8 cellular contexts compared by ENCODE assay signal in genomic region chr10:113854757-113855626, GRCh38. TPM values are rescaled to one million over a fixed set of nuclear protein-coding genes. Genes with fewer than 3 reads are reported as not detected.
DNase-seq lines count a peak whose midpoint lies in the region; ATAC-seq and TF ChIP-seq lines count a peak whose summit lies in the region.

No MANE protein-coding gene starts in this region.

- H3K4me3 Mint-ChIP-seq in activated T-cell treated with anti-CD3 and anti-CD28 coated beads, Interleukin-2, amount 50 U/mL, for 4 hours, result peak overlapping the region; percentile 98

- peak overlapping the region; percentile 85 for H3K4me3 ChIP-seq in ACC112 (ENCODE audit: low read depth, low read length)
- H3K4me3 ChIP-seq in esophagus muscularis mucosa, result peak overlapping the region; percentile 68 to 97 (median 91)
- H3K4me3 ChIP-seq in muscle layer of colon (ENCODE audit: low read depth in 1 of 2, low read length in 2 of 2), result peak overlapping the region; percentile 54 to 83
- peak overlapping the region; percentile 89 for H3K4me3 ChIP-seq in stomach smooth muscle (ENCODE audit: low read length in 2 of 2)

- intact Hi-C loops in esophagus muscularis mucosa (cut with DNase I), result loop anchor here (5.0 to 10.0 kb wide), 5 partner anchors 53 to 317 kb away; partner anchors contain the start of genes ADRB1 and CCDC186

- in situ Hi-C loops in GM13976 (cut with MboI; ENCODE audit: low sequenced_read_pairs, unreplicated experiment), result no loop called here

- H3K79me2 ChIP-seq in ACC112 (ENCODE audit: control insufficient read depth, insufficient read depth, low read length, unreplicated experiment), result peaks cover 32% of the 10 kb centered on the region

- no peak for TF ChIP-seq CTCF in GM13976 (IDR thresholded peaks at IDR 0.05; ENCODE audit: borderline replicate concordance, control extremely low read depth, extremely low read depth, insufficient read depth, missing control alignments)
- TF ChIP-seq CTCF in esophagus muscularis mucosa (IDR thresholded peaks at IDR 0.05), result peak in 1 of 3 experiments; percentile 16

- TF ChIP-seq EP300 in esophagus muscularis mucosa (IDR thresholded peaks at IDR 0.05), result no peak

- peaks cover 5% of the 10 kb centered on the region for H3K9me3 Mint-ChIP-seq in activated T-cell treated with anti-CD3 and anti-CD28 coated beads, Interleukin-2, amount 50 U/mL, for 4 hours

- peak; percentile 25 for ATAC-seq in HG02870 (IDR thresholded peaks at IDR 0.05; ENCODE audit: unreplicated experiment)
- peak; percentile 61 to 69 for ATAC-seq in activated T-cell treated with anti-CD3 and anti-CD28 coated beads, Interleukin-2, amount 50 U/mL, for 4 hours

- H3K27me3 ChIP-seq in ACC112 (ENCODE audit: insufficient read depth, low read length) (no peaks in the 10 kb centered on the region), esophagus muscularis mucosa (no peaks in the 10 kb centered on the region), muscle layer of colon (ENCODE audit: control insufficient read depth in 1 of 2, insufficient read depth in 2 of 2, low read length in 2 of 2) (no peaks in the 10 kb centered on the region), stomach smooth muscle (ENCODE audit: control insufficient read depth in 1 of 2, insufficient read depth in 2 of 2, low read length in 2 of 2) (no peaks in the 10 kb centered on the region)

- DNase-seq in GM13976 (ENCODE audit: low spot score), result peak; percentile 72
- peak; percentile 73 for DNase-seq in NCI-H748 (lab: John Stamatoyannopoulos, UW; ENCODE audit: unreplicated experiment)
- DNase-seq in activated T-cell treated with anti-CD3 and anti-CD28 coated beads, Interleukin-2, amount 50 U/mL, for 4 hours, result peak; percentile 30
- no peak for DNase-seq in esophagus muscularis mucosa (ENCODE audit: extremely low spot score)

- H2AFZ ChIP-seq in ACC112 (ENCODE audit: low read length, unreplicated experiment), result peak overlapping the region; percentile 97

- peaks cover 32% of the 10 kb centered on the region for H3K4me1 ChIP-seq in ACC112 (ENCODE audit: control insufficient read depth, insufficient read depth, low read length, unreplicated experiment)
- peaks cover 9 to 69% (median 63%) of the 10 kb centered on the region in 4 donors for H3K4me1 ChIP-seq in esophagus muscularis mucosa
- peaks cover 26% of the 10 kb centered on the region for H3K4me1 ChIP-seq in muscle layer of colon (ENCODE audit: insufficient read depth, low read length)
- peaks cover 6% of the 10 kb centered on the region for H3K4me1 ChIP-seq in stomach smooth muscle (ENCODE audit: control insufficient read depth, insufficient read depth, low read length)

- H3K9me3 ChIP-seq in esophagus muscularis mucosa (no peaks in the 10 kb centered on the region), muscle layer of colon (ENCODE audit: low read length) (no peaks in the 10 kb centered on the region), stomach smooth muscle (ENCODE audit: control insufficient read depth in 2 of 2, low read length in 2 of 2) (no peaks in the 10 kb centered on the region)

- peaks cover 13% of the 10 kb centered on the region for H3K36me3 Mint-ChIP-seq in activated T-cell treated with anti-CD3 and anti-CD28 coated beads, Interleukin-2, amount 50 U/mL, for 4 hours (ENCODE audit: insufficient read depth)

- 5% methylated on average over 28 of the region's 66 CpGs for WGBS in esophagus muscularis mucosa

- no peak for TF ChIP-seq POLR2A in esophagus muscularis mucosa (IDR thresholded peaks at IDR 0.05; ENCODE audit: low read depth)

- H3K27me3 Mint-ChIP-seq in activated T-cell treated with anti-CD3 and anti-CD28 coated beads, Interleukin-2, amount 50 U/mL, for 4 hours (ENCODE audit: low read depth), result no peaks in the 10 kb centered on the region

- H3K9ac ChIP-seq in muscle layer of colon (ENCODE audit: low read length), result peak overlapping the region; percentile 75
- peak overlapping the region; percentile 93 to 97 for H3K9ac ChIP-seq in stomach smooth muscle (ENCODE audit: low read length in 2 of 2)

- H3K36me3 ChIP-seq in ACC112 (ENCODE audit: insufficient read depth, low read length) (peaks cover 15% of the 10 kb centered on the region), esophagus muscularis mucosa (peaks cover 0 to 18% (median 7%) of the 10 kb centered on the region in 4 donors), muscle layer of colon (ENCODE audit: insufficient read depth, low read length) (no peaks in the 10 kb centered on the region), stomach smooth muscle (ENCODE audit: control insufficient read depth in 2 of 2, insufficient read depth in 2 of 2, low read length in 2 of 2) (peaks cover 0 to 7% of the 10 kb centered on the region in 2 donors)

- H3K27ac ChIP-seq in ACC112 (ENCODE audit: low read depth, low read length), result peak overlapping the region; percentile 58
- peak overlapping the region; percentile 86 to 91 (median 89) for H3K27ac ChIP-seq in esophagus muscularis mucosa (replicated peaks in 1 of 4)
- H3K27ac ChIP-seq in muscle layer of colon (ENCODE audit: low read depth, low read length), result peak overlapping the region; percentile 95
- peak overlapping the region; percentile 82 for H3K27ac ChIP-seq in stomach smooth muscle (ENCODE audit: low read length)

- H3K4me1 Mint-ChIP-seq in activated T-cell treated with anti-CD3 and anti-CD28 coated beads, Interleukin-2, amount 50 U/mL, for 4 hours (ENCODE audit: low read depth), result peaks cover 42% of the 10 kb centered on the region

RNA-seq across cellular contexts. Expression of gene NHLRC2, which starts 0.5 kb away (rescaled TPM):
- 10 to 100 TPM; 19.9 to 23.5 (median 20.8) TPM for total RNA-seq in activated T-cell treated with anti-CD3 and anti-CD28 coated beads, Interleukin-2, amount 50 U/mL, for 4 hours
- 10 to 100 TPM; 30.6 to 59.4 (median 40.3) TPM for total RNA-seq in esophagus muscularis mucosa

RNA-seq across cellular contexts. Expression of gene DCLRE1A, which starts 1.1 kb away (rescaled TPM):
- total RNA-seq in activated T-cell treated with anti-CD3 and anti-CD28 coated beads, Interleukin-2, amount 50 U/mL, for 4 hours, result 10 to 100 TPM; 10.8 to 11.9 (median 11.7) TPM
- 1 to 10 TPM; 4.1 to 6.5 (median 5.3) TPM for total RNA-seq in esophagus muscularis mucosa
